In the genomic region with DNA sequence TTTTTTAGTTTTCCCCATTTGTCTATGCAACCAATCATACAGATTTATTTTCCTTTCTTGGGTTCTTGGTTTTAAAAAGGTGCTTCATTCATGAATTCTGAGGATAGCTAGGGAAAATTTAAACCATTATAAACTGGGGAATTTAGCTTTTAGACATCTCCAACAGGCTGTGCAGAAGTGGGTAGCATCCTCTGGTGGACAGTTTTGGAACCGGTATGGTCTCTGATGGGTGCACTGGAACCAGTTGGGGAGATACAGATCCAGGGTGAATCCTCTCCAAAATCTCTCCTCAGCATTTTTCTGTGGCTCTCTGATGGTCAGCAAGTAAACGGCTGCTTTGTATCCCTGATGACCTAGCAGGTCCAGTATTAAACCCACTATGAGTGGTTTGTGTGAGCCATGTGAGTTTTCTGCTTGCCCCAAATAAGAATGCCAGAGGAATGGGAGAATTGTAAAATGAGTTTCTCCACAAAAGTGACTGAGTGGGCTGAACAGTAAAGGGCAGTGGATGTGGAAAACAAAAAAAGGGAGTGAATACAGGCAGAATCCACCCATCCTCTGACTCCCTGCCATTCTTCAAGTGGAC, we compare ENCODE assay signal across 9 cellular contexts. TPM values are rescaled to one million over a fixed set of nuclear protein-coding genes. Genes with fewer than 3 reads are reported as not detected.
DNase-seq lines count a peak whose midpoint lies in the region; ATAC-seq, FAIRE-seq and TF ChIP-seq lines count a peak whose summit lies in the region.
"Had no signal": no experiment of that assay in that cellular context is flagged by ENCODE, and none has a peak within 500 bp of the region (broad histone marks: within the 10 kb centered on the region; RNA-seq: fewer than 3 reads in every experiment).

No MANE protein-coding gene starts in this region.

- H3K36me3 ChIP-seq in cardiac muscle cell (no peaks in the 10 kb centered on the region), small intestine (ENCODE audit: control insufficient read depth in 2 of 2, insufficient read depth in 2 of 2, low read length in 2 of 2) (no peaks in the 10 kb centered on the region)

- DNase-seq in activated CD4-positive, CD25-positive, alpha-beta regulatory T cell treated with anti-CD3 and anti-CD28 coated beads, Interleukin-2, amount 50 U/mL, for 72 hours, result no peak
- DNase-seq in cardiac muscle cell (ENCODE audit: low read depth in 1 of 2, low spot score in 1 of 2) (peak in 1 of 2 donors; percentile 69), small intestine (peak; percentile 62), DMS79 treated with DMSO at 0.1 percent for 48 hours (lab: John Stamatoyannopoulos, UW) (no peak)
- DNase-seq: activated T-cell treated with anti-CD3 and anti-CD28 coated beads, Interleukin-2, amount 50 U/mL, for 4 hours had no signal

- H3K4me3 ChIP-seq in WI38 (ENCODE audit: low read depth, low read length), result no peak overlapping the region
- H3K4me3 ChIP-seq in cardiac muscle cell, result no peak overlapping the region
- H3K4me3 ChIP-seq in small intestine (ENCODE audit: low read depth in 1 of 2, low read length in 2 of 2), result no peak overlapping the region

- TF ChIP-seq CTCF in WI38 (IDR thresholded peaks at IDR 0.05; ENCODE audit: low read depth, low read length) (peak; percentile 98), cardiac muscle cell (IDR thresholded peaks at IDR 0.05; ENCODE audit: low read depth, low read length) (peak; percentile 98)

- FAIRE-seq in small intestine (lab: Jason Lieb, UNC), result no peak

- WGBS in small intestine, 3 donors, result 18 to 37% (median 23%) methylated on average over 2 of the region's 2 CpGs

- H3K9me3 ChIP-seq in cardiac muscle cell (ENCODE audit: low read depth), result no peaks in the 10 kb centered on the region
- H3K9me3 ChIP-seq in small intestine (ENCODE audit: control insufficient read depth, low read depth), result no peaks in the 10 kb centered on the region

- ATAC-seq in activated CD4-positive, CD25-positive, alpha-beta regulatory T cell treated with anti-CD3 and anti-CD28 coated beads, Interleukin-2, amount 50 U/mL, for 24 hours, result peak; percentile 33 to 76
- ATAC-seq in HG03521 (IDR thresholded peaks at IDR 0.05; ENCODE audit: unreplicated experiment) (peak; percentile 59), GM19463 (IDR thresholded peaks at IDR 0.05; ENCODE audit: unreplicated experiment) (no peak)

- H3K27ac ChIP-seq in cardiac muscle cell (no peak overlapping the region), small intestine (ENCODE audit: low read depth in 1 of 2, low read length in 1 of 2) (no peak overlapping the region)

- H3K27me3 ChIP-seq in cardiac muscle cell (no peaks in the 10 kb centered on the region), small intestine (ENCODE audit: control insufficient read depth in 2 of 2, insufficient read depth in 2 of 2, low read length in 2 of 2) (no peaks in the 10 kb centered on the region)

- H3K4me1 ChIP-seq in cardiac muscle cell (ENCODE audit: low read depth), result no peaks in the 10 kb centered on the region
- peaks cover 0 to 2% of the 10 kb centered on the region in 2 donors for H3K4me1 ChIP-seq in small intestine (ENCODE audit: control insufficient read depth in 2 of 2, insufficient read depth in 1 of 2, low read depth in 1 of 2, low read length in 1 of 2)

RNA-seq across cellular contexts. Expression of a gene that starts 9.1 kb away (rescaled TPM):
- total RNA-seq in cardiac muscle cell, result 6.9 and 7.1 TPM in 2 replicates
- polyA plus RNA-seq in cardiac muscle cell (8.2 and 10.4 TPM in 2 replicates), small intestine (1 to 10 TPM; 2.7 to 8.7 (median 5.6) TPM)

RNA-seq across cellular contexts. Expression of a gene that starts 22.5 kb away (rescaled TPM):
- total RNA-seq in cardiac muscle cell, result 64.6 and 65.6 TPM in 2 replicates
- polyA plus RNA-seq in cardiac muscle cell (98.0 and 98.3 TPM in 2 replicates), small intestine (1,000 to 10,000 TPM in 1 of 3 donors, 100 to 1,000 TPM in 2; 128 to 1,002 (median 433) TPM)

RNA-seq across cellular contexts. Expression of a gene that starts 39.4 kb away (rescaled TPM):
- 23.4 and 44.5 TPM in 2 replicates for total RNA-seq in cardiac muscle cell
- polyA plus RNA-seq in cardiac muscle cell, result 37.7 and 59.9 TPM in 2 replicates
- polyA plus RNA-seq in small intestine, result 10 to 100 TPM; 28.1 to 42.0 (median 39.4) TPM
